ENCODE assay signal across 15 cellular contexts in genomic region chr11:60857378-60858232, GRCh38. TPM values are rescaled to one million over a fixed set of nuclear protein-coding genes. Genes with fewer than 3 reads are reported as not detected.
DNase-seq lines count a peak whose midpoint lies in the region; ATAC-seq, FAIRE-seq and TF ChIP-seq lines count a peak whose summit lies in the region.
"Had no signal": no experiment of that assay in that cellular context is flagged by ENCODE, and none has a peak within 500 bp of the region (broad histone marks: within the 10 kb centered on the region; RNA-seq: fewer than 3 reads in every experiment).

No MANE protein-coding gene starts in this region.

- no peaks in the 10 kb centered on the region for H3K27me3 Mint-ChIP-seq in activated naive CD4-positive, alpha-beta T cell treated with anti-CD3 and anti-CD28 coated beads for 36 hours (ENCODE audit: low read depth)
- H3K27me3 Mint-ChIP-seq in activated CD8-positive, alpha-beta T cell treated with anti-CD3 and anti-CD28 coated beads for 36 hours: no peaks in the 10 kb centered on the region
- no peaks in the 10 kb centered on the region for H3K27me3 Mint-ChIP-seq in stimulated activated naive CD8-positive, alpha-beta T cell treated with anti-CD3 and anti-CD28 coated beads, Interleukin-15, amount 100 ng/mL, for 72 hours

- H3K36me3 Mint-ChIP-seq in activated naive CD4-positive, alpha-beta T cell treated with anti-CD3 and anti-CD28 coated beads, Interleukin-2, amount 50 U/mL, for 72 hours: peaks cover 0 to 7% of the 10 kb centered on the region in 2 donors
- peaks cover 6% of the 10 kb centered on the region for H3K36me3 Mint-ChIP-seq in activated naive CD4-positive, alpha-beta T cell treated with anti-CD3 and anti-CD28 coated beads for 36 hours (ENCODE audit: low read depth)
- H3K36me3 Mint-ChIP-seq in activated CD8-positive, alpha-beta T cell treated with anti-CD3 and anti-CD28 coated beads for 36 hours (ENCODE audit: low read depth): peaks cover 7% of the 10 kb centered on the region

- intact Hi-C loops in activated naive CD4-positive, alpha-beta T cell treated with anti-CD3 and anti-CD28 coated beads for 36 hours (cut with micrococcal nuclease): no loop called here
- intact Hi-C loops in activated CD8-positive, alpha-beta T cell treated with anti-CD3 and anti-CD28 coated beads for 36 hours (cut with micrococcal nuclease): no loop called here

- DNase-seq in activated naive CD4-positive, alpha-beta T cell treated with anti-CD3 and anti-CD28 coated beads, Interleukin-2, amount 50 U/mL, for 72 hours (ENCODE audit: low spot score in 2 of 2): no peak
- DNase-seq in activated naive CD4-positive, alpha-beta T cell treated with anti-CD3 and anti-CD28 coated beads for 36 hours: no peak
- DNase-seq in activated CD8-positive, alpha-beta T cell treated with anti-CD3 and anti-CD28 coated beads for 36 hours: no peak
- DNase-seq in fibroblast of villous mesenchyme (ENCODE audit: low read depth) (peak; percentile 28), D721Med (ENCODE audit: insufficient read length, low spot score) (no peak), HK-2 (ENCODE audit: unreplicated experiment) (no peak)
- DNase-seq in stimulated activated naive CD8-positive, alpha-beta T cell treated with anti-CD3 and anti-CD28 coated beads, Interleukin-15, amount 100 ng/mL, for 72 hours: no peak
- DNase-seq: activated CD4-positive, CD25-positive, alpha-beta regulatory T cell treated with anti-CD3 and anti-CD28 coated beads, Interleukin-2, amount 50 U/mL, for 72 hours; gastrocnemius medialis; NCI-H2081 treated with DMSO at 0.1 percent for 48 hours; ovary; small intestine; SW 1271 had no signal

- CTCF ChIA-PET in activated naive CD4-positive, alpha-beta T cell treated with anti-CD3 and anti-CD28 coated beads for 36 hours (lab: Charles Lee): interaction anchor here (1.0 kb wide), 2 partner anchors 26 to 397 kb away, joined by 3 read pairs; no protein-coding TSS in a partner anchor
- CTCF ChIA-PET in activated CD8-positive, alpha-beta T cell treated with anti-CD3 and anti-CD28 coated beads for 36 hours (lab: Charles Lee): interaction anchor here (1.3 to 2.9 kb wide), 2 partner anchors 30 kb away, joined by 4 to 10 read pairs; no protein-coding TSS in a partner anchor

- H3K9me3 Mint-ChIP-seq in activated naive CD4-positive, alpha-beta T cell treated with anti-CD3 and anti-CD28 coated beads, Interleukin-2, amount 50 U/mL, for 72 hours: no peaks in the 10 kb centered on the region
- no peaks in the 10 kb centered on the region for H3K9me3 Mint-ChIP-seq in activated naive CD4-positive, alpha-beta T cell treated with anti-CD3 and anti-CD28 coated beads for 36 hours
- no peaks in the 10 kb centered on the region for H3K9me3 Mint-ChIP-seq in activated CD8-positive, alpha-beta T cell treated with anti-CD3 and anti-CD28 coated beads for 36 hours
- no peaks in the 10 kb centered on the region for H3K9me3 Mint-ChIP-seq in stimulated activated naive CD8-positive, alpha-beta T cell treated with anti-CD3 and anti-CD28 coated beads, Interleukin-15, amount 100 ng/mL, for 72 hours

- no peak overlapping the region for H3K4me3 ChIP-seq in fibroblast of villous mesenchyme (ENCODE audit: low read depth, low read length)
- H3K4me3 ChIP-seq: gastrocnemius medialis, ovary had no signal

- no peak for TF ChIP-seq CTCF in activated CD8-positive, alpha-beta T cell treated with anti-CD3 and anti-CD28 coated beads for 36 hours (IDR thresholded peaks at IDR 0.05)
- TF ChIP-seq CTCF in fibroblast of villous mesenchyme (IDR thresholded peaks at IDR 0.05; ENCODE audit: insufficient read depth, low read depth, low read length) (no peak), D721Med (IDR thresholded peaks at IDR 0.05; ENCODE audit: insufficient read depth, missing control alignments) (no peak)

- H3K4me3 Mint-ChIP-seq in activated naive CD4-positive, alpha-beta T cell treated with anti-CD3 and anti-CD28 coated beads for 36 hours: no peak overlapping the region
- H3K4me3 Mint-ChIP-seq in activated CD8-positive, alpha-beta T cell treated with anti-CD3 and anti-CD28 coated beads for 36 hours: no peak overlapping the region
- no peak overlapping the region for H3K4me3 Mint-ChIP-seq in stimulated activated naive CD8-positive, alpha-beta T cell treated with anti-CD3 and anti-CD28 coated beads, Interleukin-15, amount 100 ng/mL, for 72 hours

- H3K27ac Mint-ChIP-seq in activated naive CD4-positive, alpha-beta T cell treated with anti-CD3 and anti-CD28 coated beads, Interleukin-2, amount 50 U/mL, for 72 hours: peak overlapping the region in 1 of 2 donors; percentile 50
- H3K27ac Mint-ChIP-seq in activated naive CD4-positive, alpha-beta T cell treated with anti-CD3 and anti-CD28 coated beads for 36 hours: no peak overlapping the region
- peak overlapping the region; percentile 23 for H3K27ac Mint-ChIP-seq in activated CD8-positive, alpha-beta T cell treated with anti-CD3 and anti-CD28 coated beads for 36 hours
- peak overlapping the region in 1 of 2 donors; percentile 71 for H3K27ac Mint-ChIP-seq in stimulated activated naive CD8-positive, alpha-beta T cell treated with anti-CD3 and anti-CD28 coated beads, Interleukin-15, amount 100 ng/mL, for 72 hours

- H3K4me1 Mint-ChIP-seq in activated naive CD4-positive, alpha-beta T cell treated with anti-CD3 and anti-CD28 coated beads for 36 hours (ENCODE audit: low read depth): peaks cover 12% of the 10 kb centered on the region
- H3K4me1 Mint-ChIP-seq in activated CD8-positive, alpha-beta T cell treated with anti-CD3 and anti-CD28 coated beads for 36 hours (ENCODE audit: low read depth): peaks cover 23% of the 10 kb centered on the region
- H3K4me1 Mint-ChIP-seq in stimulated activated naive CD8-positive, alpha-beta T cell treated with anti-CD3 and anti-CD28 coated beads, Interleukin-15, amount 100 ng/mL, for 72 hours: peaks cover 44% of the 10 kb centered on the region

- FAIRE-seq in D721Med (lab: Jason Lieb, UNC): no peak
- FAIRE-seq: small intestine had no signal

- ATAC-seq in activated naive CD4-positive, alpha-beta T cell treated with anti-CD3 and anti-CD28 coated beads, Interleukin-2, amount 50 U/mL, for 72 hours: peak; percentile 35 to 65
- peak; percentile 48 for ATAC-seq in activated CD8-positive, alpha-beta T cell treated with anti-CD3 and anti-CD28 coated beads for 36 hours
- ATAC-seq in stimulated activated naive CD8-positive, alpha-beta T cell treated with anti-CD3 and anti-CD28 coated beads, Interleukin-15, amount 100 ng/mL, for 72 hours: peak; percentile 34
- no peak for ATAC-seq in GM18868 (IDR thresholded peaks at IDR 0.05; ENCODE audit: unreplicated experiment)
- ATAC-seq: gastrocnemius medialis had no signal

- POLR2A ChIA-PET in activated CD8-positive, alpha-beta T cell treated with anti-CD3 and anti-CD28 coated beads for 36 hours (lab: Charles Lee): interaction anchor here (1.1 kb wide), 1 partner anchor 15 kb away, joined by 3 read pairs; no protein-coding TSS in a partner anchor

RNA-seq across cellular contexts. Expression of gene PTGDR2, which starts 1.9 kb away (rescaled TPM):
- total RNA-seq in activated naive CD4-positive, alpha-beta T cell treated with anti-CD3 and anti-CD28 coated beads, Interleukin-2, amount 50 U/mL, for 72 hours: under 1 TPM in 1 of 2 donors, not detected in 1; 0.25 TPM
- under 1 TPM; 0.14 to 0.17 TPM for total RNA-seq in activated naive CD4-positive, alpha-beta T cell treated with anti-CD3 and anti-CD28 coated beads for 36 hours
- total RNA-seq in activated CD8-positive, alpha-beta T cell treated with anti-CD3 and anti-CD28 coated beads for 36 hours: under 1 TPM; 0.23 to 0.38 TPM
- total RNA-seq in fibroblast of villous mesenchyme: under 0.01 TPM in 1 of 2 replicates, not detected in the other
- total RNA-seq: MCF 10A had no signal

RNA-seq across cellular contexts. Expression of gene ZP1, which starts 9.7 kb away (rescaled TPM):
- not detected for total RNA-seq in activated naive CD4-positive, alpha-beta T cell treated with anti-CD3 and anti-CD28 coated beads, Interleukin-2, amount 50 U/mL, for 72 hours
- not detected for total RNA-seq in activated naive CD4-positive, alpha-beta T cell treated with anti-CD3 and anti-CD28 coated beads for 36 hours
- not detected for total RNA-seq in activated CD8-positive, alpha-beta T cell treated with anti-CD3 and anti-CD28 coated beads for 36 hours
- total RNA-seq in fibroblast of villous mesenchyme: not detected in 2 replicates
- total RNA-seq: gastrocnemius medialis, MCF 10A, ovary had no signal

RNA-seq across cellular contexts. Expression of gene CCDC86, which starts 15.7 kb away (rescaled TPM):
- total RNA-seq in activated naive CD4-positive, alpha-beta T cell treated with anti-CD3 and anti-CD28 coated beads, Interleukin-2, amount 50 U/mL, for 72 hours: 10 to 100 TPM; 29.3 to 38.0 TPM
- 10 to 100 TPM; 38.8 to 41.2 TPM for total RNA-seq in activated naive CD4-positive, alpha-beta T cell treated with anti-CD3 and anti-CD28 coated beads for 36 hours
- total RNA-seq in activated CD8-positive, alpha-beta T cell treated with anti-CD3 and anti-CD28 coated beads for 36 hours: 10 to 100 TPM; 48.1 to 51.4 TPM
- total RNA-seq in fibroblast of villous mesenchyme: 11.2 and 13.5 TPM in 2 replicates

RNA-seq across cellular contexts. Expression of gene PRPF19, which starts 48.8 kb away (rescaled TPM):
- total RNA-seq in activated naive CD4-positive, alpha-beta T cell treated with anti-CD3 and anti-CD28 coated beads, Interleukin-2, amount 50 U/mL, for 72 hours: 100 to 1,000 TPM in 1 of 2 donors, 10 to 100 TPM in 1; 71.0 to 149 TPM
- 100 to 1,000 TPM; 108 to 119 TPM for total RNA-seq in activated naive CD4-positive, alpha-beta T cell treated with anti-CD3 and anti-CD28 coated beads for 36 hours
- total RNA-seq in activated CD8-positive, alpha-beta T cell treated with anti-CD3 and anti-CD28 coated beads for 36 hours: 100 to 1,000 TPM; 142 to 150 TPM
- total RNA-seq in fibroblast of villous mesenchyme: 40.9 and 41.5 TPM in 2 replicates

RNA-seq across cellular contexts. Expression of gene TMEM109, which starts 56.4 kb away (rescaled TPM):
- 10 to 100 TPM; 31.9 to 95.1 TPM for total RNA-seq in activated naive CD4-positive, alpha-beta T cell treated with anti-CD3 and anti-CD28 coated beads, Interleukin-2, amount 50 U/mL, for 72 hours
- total RNA-seq in activated naive CD4-positive, alpha-beta T cell treated with anti-CD3 and anti-CD28 coated beads for 36 hours: 100 to 1,000 TPM in 1 of 2 experiments, 10 to 100 TPM in 1; 94.0 to 103 TPM
- 100 to 1,000 TPM in 1 of 2 experiments, 10 to 100 TPM in 1; 93.2 to 101 TPM for total RNA-seq in activated CD8-positive, alpha-beta T cell treated with anti-CD3 and anti-CD28 coated beads for 36 hours
- total RNA-seq in fibroblast of villous mesenchyme: 28.9 and 38.3 TPM in 2 replicates
